Comparison of ENCODE assay signal across 8 cellular contexts in the genomic region with DNA sequence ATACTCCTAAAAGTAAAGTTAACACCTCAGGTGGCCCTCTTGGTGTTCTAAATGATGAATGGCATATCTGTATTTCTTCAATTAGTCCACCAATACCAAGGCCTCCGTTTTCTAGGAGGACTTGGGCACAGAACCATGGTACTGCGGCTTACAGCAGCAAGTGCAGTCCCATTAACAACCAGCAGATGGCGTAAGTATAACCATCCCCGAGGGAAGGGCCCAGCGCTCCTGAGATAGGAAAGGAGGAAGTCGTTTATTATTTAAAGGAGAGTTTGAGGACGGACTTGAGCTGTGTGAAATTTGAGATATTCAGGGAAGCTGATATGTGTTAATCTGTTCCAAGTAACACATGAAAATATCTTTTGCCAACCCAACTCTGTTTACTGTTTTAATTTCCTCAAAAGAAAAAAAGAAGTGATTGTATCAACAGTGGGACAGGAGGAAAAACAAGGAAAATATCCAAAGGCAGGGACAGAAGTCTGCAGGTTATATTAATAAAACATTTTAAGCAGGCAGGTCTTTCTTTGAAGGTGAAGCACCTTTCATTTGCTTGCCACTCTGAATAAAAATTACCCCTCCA. TPM values are rescaled to one million over a fixed set of nuclear protein-coding genes. Genes with fewer than 3 reads are reported as not detected.
DNase-seq lines count a peak whose midpoint lies in the region; ATAC-seq and TF ChIP-seq lines count a peak whose summit lies in the region.

No MANE protein-coding gene starts in this region.

- peaks cover 3% of the 10 kb centered on the region for H3K4me1 Mint-ChIP-seq in activated naive CD8-positive, alpha-beta T cell treated with anti-CD3 and anti-CD28 coated beads for 36 hours

- CTCF ChIA-PET in SK-N-SH (lab: Yijun Ruan, JAX) = interaction anchor here (0.6 to 5.1 kb wide), 23 partner anchors 9 to 919 kb away, joined by 3 to 64 read pairs (median 5); no protein-coding TSS in a partner anchor

- no peaks in the 10 kb centered on the region for H3K9me2 ChIP-seq in SK-N-SH

- H2AFZ ChIP-seq in SK-N-SH (ENCODE audit: low read depth) = no peak overlapping the region

- peak; percentile 97 for TF ChIP-seq CTCF in SK-N-SH (IDR thresholded peaks at IDR 0.05)

- H3K36me3 ChIP-seq in SK-N-SH (replicated peaks in 1 of 2; ENCODE audit: control insufficient read depth in 1 of 2, insufficient read depth in 2 of 2, low read length in 1 of 2) = no peaks in the 10 kb centered on the region

- under 1% methylated on average over 7 of the region's 7 CpGs for WGBS in SK-N-SH (ENCODE audit: low lambda C conversion rate)

- peaks cover 13% of the 10 kb centered on the region for H3K9me3 Mint-ChIP-seq in activated naive CD8-positive, alpha-beta T cell treated with anti-CD3 and anti-CD28 coated beads for 36 hours

- H3K36me3 Mint-ChIP-seq in activated naive CD8-positive, alpha-beta T cell treated with anti-CD3 and anti-CD28 coated beads for 36 hours = peaks cover 6% of the 10 kb centered on the region

- no peak overlapping the region for H3K4me2 ChIP-seq in SK-N-SH

- H3K27me3 Mint-ChIP-seq in activated naive CD8-positive, alpha-beta T cell treated with anti-CD3 and anti-CD28 coated beads for 36 hours = peaks cover 3% of the 10 kb centered on the region

- DNase-seq in activated CD4-positive, CD25-positive, alpha-beta regulatory T cell (lab: John Stamatoyannopoulos, UW) = peak; percentile 9 to 15 (median 12)
- DNase-seq in NAMALWA (ENCODE audit: low spot score) (peak; percentile 78), SK-N-SH (peak; percentile 58), cardiac septum (ENCODE audit: low spot score) (peak; percentile 87), renal cortical epithelial cell (ENCODE audit: low read depth) (peak; percentile 72)
- DNase-seq in activated naive CD8-positive, alpha-beta T cell treated with anti-CD3 and anti-CD28 coated beads for 36 hours = peak; percentile 53

- H3K27me3 ChIP-seq in SK-N-SH (ENCODE audit: insufficient read depth) = no peaks in the 10 kb centered on the region

- no peak overlapping the region for H3K4me3 ChIP-seq in SK-N-SH (ENCODE audit: low read depth in 2 of 2, low read length in 1 of 2)

- no peaks in the 10 kb centered on the region for H3F3A ChIP-seq in SK-N-SH (replicated peaks; ENCODE audit: insufficient read depth)

- no peaks in the 10 kb centered on the region for H4K20me1 ChIP-seq in SK-N-SH (ENCODE audit: insufficient read depth)

- H3K9ac ChIP-seq in SK-N-SH = no peak overlapping the region

- no peak for ATAC-seq in activated CD4-positive, CD25-positive, alpha-beta regulatory T cell treated with anti-CD3 and anti-CD28 coated beads, Interleukin-2, amount 50 U/mL, for 24 hours
- ATAC-seq in HG03469 (IDR thresholded peaks at IDR 0.05; ENCODE audit: unreplicated experiment) = no peak

- H3K4me1 ChIP-seq in SK-N-SH (ENCODE audit: control insufficient read depth in 1 of 2, insufficient read depth in 2 of 2, low read depth in 1 of 2, low read length in 1 of 2) = no peaks in the 10 kb centered on the region

- intact Hi-C loops in cardiac septum (cut with DNase I) = loop anchor here (1.0 kb wide), 1 partner anchor 134 kb away; no protein-coding TSS in a partner anchor

- POLR2A ChIA-PET in SK-N-SH (lab: Yijun Ruan, JAX) = no interaction called here

- H3K27ac Mint-ChIP-seq in activated naive CD8-positive, alpha-beta T cell treated with anti-CD3 and anti-CD28 coated beads for 36 hours = no peak overlapping the region

- TF ChIP-seq EP300 in SK-N-SH (IDR thresholded peaks at IDR 0.05; ENCODE audit: borderline replicate concordance in 1 of 2, low read depth in 1 of 2, low read length in 1 of 2) = no peak

- TF ChIP-seq RAD21 in SK-N-SH (IDR thresholded peaks at IDR 0.05; ENCODE audit: low read length) = peak; percentile 73

- H3K27ac ChIP-seq in SK-N-SH (ENCODE audit: low read depth in 2 of 2, low read length in 1 of 2) = no peak overlapping the region

- H3K9me3 ChIP-seq in SK-N-SH = no peaks in the 10 kb centered on the region; the same call in 1 of the 2 replicates

- no peaks in the 10 kb centered on the region for H3K79me2 ChIP-seq in SK-N-SH (ENCODE audit: insufficient read depth)

- no peak overlapping the region for H3K4me3 Mint-ChIP-seq in activated naive CD8-positive, alpha-beta T cell treated with anti-CD3 and anti-CD28 coated beads for 36 hours

TF ChIP-seq in SK-N-SH, 30 proteins besides CTCF, POLR2A, EP300 and RAD21:
- TF ChIP-seq SMC3 (IDR thresholded peaks at IDR 0.05; ENCODE audit: low read depth, low read length) (peak; percentile 96), EZH2phosphoT487 (IDR thresholded peaks at IDR 0.05; ENCODE audit: borderline replicate concordance, low read depth) (no peak), TEAD4 (IDR thresholded peaks at IDR 0.05; ENCODE audit: borderline replicate concordance, insufficient read depth) (no peak)
TF ChIP-seq in SK-N-SH: peak in this region for 1.

RNA-seq across cellular contexts. Expression of a gene that starts 37.7 kb away (rescaled TPM):
- polyA plus RNA-seq in SK-N-SH (2012; rRNA removed) = 0.02 and 0.03 TPM in 2 replicates
- polyA plus RNA-seq in SK-N-SH (2012; cell fraction: cytosol; rRNA removed) = 0.06 and 0.08 TPM in 2 replicates
- 0.04 TPM in 1 of 2 replicates, not detected in the other for polyA plus RNA-seq in SK-N-SH (2012; cell fraction: nucleus; rRNA removed)
- total RNA-seq in activated naive CD8-positive, alpha-beta T cell treated with anti-CD3 and anti-CD28 coated beads for 36 hours = 1 to 10 TPM in 1 of 2 experiments, under 1 TPM in 1; 0.36 to 1.1 TPM
- total RNA-seq in cardiac septum (1.2 TPM), renal cortical epithelial cell (172 and 319 TPM in 2 replicates)

Comparison
In these comparisons a context has a peak if more than half of its experiments do, and no peak if none do; other contexts are left out.
1. DNase-seq: peak in every context shown above with its lines; median percentile 87 in cardiac septum; 78 in NAMALWA; 72 in renal cortical epithelial cell; 58 in SK-N-SH; 53 in activated naive CD8-positive, alpha-beta T cell treated with anti-CD3 and anti-CD28 coated beads for 36 hours; 12 in activated CD4-positive, CD25-positive, alpha-beta regulatory T cell.
2. RNA of a gene that starts 37.7 kb away (total RNA-seq): 172 to 319 TPM in renal cortical epithelial cell; 1.2 TPM in cardiac septum (single experiment) and 0.36 to 1.1 TPM in activated naive CD8-positive, alpha-beta T cell treated with anti-CD3 and anti-CD28 coated beads for 36 hours; every median in the first group is over 10 times any median in the second.